Comparison of ENCODE assay signal across 10 cellular contexts in genomic region chr1:942864-943533, GRCh38. TPM values are rescaled to one million over a fixed set of nuclear protein-coding genes. Genes with fewer than 3 reads are reported as not detected.
DNase-seq lines count a peak whose midpoint lies in the region; ATAC-seq and TF ChIP-seq lines count a peak whose summit lies in the region.
"Had no signal": no experiment of that assay in that cellular context is flagged by ENCODE, and none has a peak within 500 bp of the region (broad histone marks: within the 10 kb centered on the region; RNA-seq: fewer than 3 reads in every experiment).

No MANE protein-coding gene starts in this region.

- H3K4me1 Mint-ChIP-seq in glutamatergic neuron (ENCODE audit: low read depth, unreplicated experiment), result peaks cover 15% of the 10 kb centered on the region

- H3K27ac ChIP-seq in SK-N-MC, result peak overlapping the region; percentile 82

- DNase-seq in H4 (ENCODE audit: low spot score), result peak; percentile 89
- no peak for DNase-seq in SK-N-MC (ENCODE audit: low read depth, low spot score)
- no peak for DNase-seq in glutamatergic neuron
- peak; percentile 58 for DNase-seq in retina
- DNase-seq in NCI-H1105 treated with DMSO at 0.1 percent for 48 hours (lab: John Stamatoyannopoulos, UW), result no peak
- DNase-seq in activated CD4-positive, alpha-beta T cell treated with anti-CD3 and anti-CD28 coated beads for 48 hours, result no peak
- no peak for DNase-seq in erythroblast (lab: John Stamatoyannopoulos, UW)
- DNase-seq: T-helper 2 cell had no signal

- no peak for TF ChIP-seq POLR2A in erythroblast (IDR thresholded peaks at IDR 0.05; ENCODE audit: low read length)

- ATAC-seq in HG03571 (IDR thresholded peaks at IDR 0.05; ENCODE audit: unreplicated experiment), result no peak

- TF ChIP-seq CTCF in glutamatergic neuron (IDR thresholded peaks at IDR 0.05; ENCODE audit: partially characterized antibody, unreplicated experiment), result no peak

- peak overlapping the region; percentile 52 for H3K4me3 Mint-ChIP-seq in glutamatergic neuron (ENCODE audit: unreplicated experiment)

- H3K4me3 ChIP-seq in SK-N-MC, result peak overlapping the region; percentile 77

- H3K27me3 Mint-ChIP-seq in glutamatergic neuron (ENCODE audit: unreplicated experiment), result peaks cover 14% of the 10 kb centered on the region

- no peaks in the 10 kb centered on the region for H3K36me3 Mint-ChIP-seq in glutamatergic neuron (ENCODE audit: unreplicated experiment)

- no peaks in the 10 kb centered on the region for H3K9me3 ChIP-seq in SK-N-MC (ENCODE audit: low read depth, low read length)

- H3K36me3 ChIP-seq in SK-N-MC (ENCODE audit: insufficient read depth, low read length), result peaks cover 37% of the 10 kb centered on the region

- H3K9ac ChIP-seq in SK-N-MC (ENCODE audit: insufficient read length), result peak overlapping the region; percentile 35

- H3K9me3 Mint-ChIP-seq in glutamatergic neuron (ENCODE audit: unreplicated experiment), result peaks cover 11% of the 10 kb centered on the region

- no peak overlapping the region for H3K27ac Mint-ChIP-seq in glutamatergic neuron (ENCODE audit: unreplicated experiment)

RNA-seq across cellular contexts. Expression of gene NOC2L, which starts 16.1 kb away (rescaled TPM):
- total RNA-seq in H4 (2014; rRNA removed; shearing (Covaris generic)), result 78.4 and 90.7 TPM in 2 replicates
- total RNA-seq in glutamatergic neuron (ENCODE audit: unreplicated experiment), result 90.3 TPM

RNA-seq across cellular contexts. Expression of gene KLHL17, which starts 17.4 kb away (rescaled TPM):
- total RNA-seq in H4 (2014; rRNA removed; shearing (Covaris generic)), result 1.9 and 5.7 TPM in 2 replicates
- 103 TPM for total RNA-seq in glutamatergic neuron (ENCODE audit: unreplicated experiment)

RNA-seq across cellular contexts. Expression of gene SAMD11, which starts 19.3 kb away (rescaled TPM):
- total RNA-seq in H4 (2014; rRNA removed; shearing (Covaris generic)), result 39.7 and 116 TPM in 2 replicates
- 46.2 TPM for total RNA-seq in glutamatergic neuron (ENCODE audit: unreplicated experiment)
- total RNA-seq: MCF 10A had no signal

RNA-seq across cellular contexts. Expression of gene PLEKHN1, which starts 23.3 kb away (rescaled TPM):
- total RNA-seq in H4 (2014; rRNA removed; shearing (Covaris generic)), result 0.08 and 1.2 TPM in 2 replicates
- total RNA-seq in glutamatergic neuron (ENCODE audit: unreplicated experiment), result 0.29 TPM

RNA-seq across cellular contexts. Expression of gene PERM1, which starts 38.9 kb away (rescaled TPM):
- 0.19 TPM in 1 of 2 replicates, not detected in the other for total RNA-seq in H4 (2014; rRNA removed; shearing (Covaris generic))
- 0.32 TPM for total RNA-seq in glutamatergic neuron (ENCODE audit: unreplicated experiment)
- total RNA-seq: MCF 10A had no signal

Comparison
In these comparisons a context has a peak if more than half of its experiments do, and no peak if none do; other contexts are left out.
1. DNase-seq: peak in H4 (single experiment) and retina (single experiment); none in SK-N-MC (single experiment), glutamatergic neuron (single experiment), NCI-H1105 treated with DMSO at 0.1 percent for 48 hours (single experiment), activated CD4-positive, alpha-beta T cell treated with anti-CD3 and anti-CD28 coated beads for 48 hours (single experiment) and erythroblast (0 of 2).
2. RNA of gene KLHL17, which starts 17.4 kb away (total RNA-seq): 103 TPM in glutamatergic neuron (single experiment); 1.9 to 5.7 TPM in H4; every median in the first group is over 10 times any median in the second.